Comparison of ENCODE assay signal across 34 cellular contexts in the genomic region with DNA sequence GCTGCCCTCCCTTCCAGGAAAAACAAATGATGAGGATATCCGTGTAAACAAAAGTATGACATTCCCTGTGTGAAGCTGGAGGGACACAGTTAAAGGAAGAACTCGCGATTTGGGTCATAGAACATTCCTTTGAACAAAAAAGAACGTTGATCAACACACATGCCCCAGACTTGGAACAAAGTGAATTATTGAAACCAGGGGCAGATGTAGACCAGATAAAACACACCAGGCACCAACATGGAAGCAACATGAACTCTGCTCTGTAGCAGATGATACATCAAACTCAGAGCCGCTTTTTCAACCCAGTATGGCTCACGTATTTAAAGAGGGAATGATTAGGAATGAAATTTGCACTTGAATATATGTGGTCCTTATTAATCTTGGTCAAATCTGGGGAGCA.
"Had no signal": no experiment of that assay in that cellular context is flagged by ENCODE, and none has a peak within 500 bp of the region (broad histone marks: within the 10 kb centered on the region; RNA-seq: fewer than 3 reads in every experiment).

No MANE protein-coding gene starts in this region.

- H3K9ac ChIP-seq: KMS-11 had no signal

- H3K27ac ChIP-seq: KMS-11 had no signal

- DNase-seq: Karpas-422, KBM-7, KG1, MG63, MM.1S, MV-4-11, NCI-H1048, NCI-H1092, NCI-H1092 treated with DMSO at 0.1 percent for 48 hours, NCI-H1105, NCI-H1105 treated with DMSO at 0.1 percent for 48 hours, NCI-H1417 treated with DMSO at 0.1 percent for 48 hours, NCI-H1436, NCI-H1436 treated with DMSO at 0.1 percent for 48 hours, NCI-H146, NCI-H1694, NCI-H1694 treated with DMSO at 0.1 percent for 48 hours, NCI-H187, NCI-H187 treated with DMSO at 0.1 percent for 48 hours, NCI-H1930, NCI-H2029, NCI-H2029 treated with DMSO at 0.1 percent for 48 hours, NCI-H2081, NCI-H2081 treated with DMSO at 0.1 percent for 48 hours, NCI-H2107, NCI-H2171, NCI-H2171 treated with DMSO at 0.1 percent for 48 hours, NCI-H2227 treated with DMSO at 0.1 percent for 48 hours, NCI-H226, NCI-H345, NCI-H446, NCI-H446 treated with DMSO at 0.1 percent for 48 hours, NCI-H510A treated with DMSO at 0.1 percent for 48 hours had no signal

- H3K9me3 ChIP-seq: MG63 had no signal

- H3K36me3 ChIP-seq: MG63 had no signal

- H3K4me3 ChIP-seq: MG63 had no signal

- H3K27me3 ChIP-seq: MG63 had no signal

- H3K4me2 ChIP-seq: KMS-11 had no signal
